In the genomic region with DNA sequence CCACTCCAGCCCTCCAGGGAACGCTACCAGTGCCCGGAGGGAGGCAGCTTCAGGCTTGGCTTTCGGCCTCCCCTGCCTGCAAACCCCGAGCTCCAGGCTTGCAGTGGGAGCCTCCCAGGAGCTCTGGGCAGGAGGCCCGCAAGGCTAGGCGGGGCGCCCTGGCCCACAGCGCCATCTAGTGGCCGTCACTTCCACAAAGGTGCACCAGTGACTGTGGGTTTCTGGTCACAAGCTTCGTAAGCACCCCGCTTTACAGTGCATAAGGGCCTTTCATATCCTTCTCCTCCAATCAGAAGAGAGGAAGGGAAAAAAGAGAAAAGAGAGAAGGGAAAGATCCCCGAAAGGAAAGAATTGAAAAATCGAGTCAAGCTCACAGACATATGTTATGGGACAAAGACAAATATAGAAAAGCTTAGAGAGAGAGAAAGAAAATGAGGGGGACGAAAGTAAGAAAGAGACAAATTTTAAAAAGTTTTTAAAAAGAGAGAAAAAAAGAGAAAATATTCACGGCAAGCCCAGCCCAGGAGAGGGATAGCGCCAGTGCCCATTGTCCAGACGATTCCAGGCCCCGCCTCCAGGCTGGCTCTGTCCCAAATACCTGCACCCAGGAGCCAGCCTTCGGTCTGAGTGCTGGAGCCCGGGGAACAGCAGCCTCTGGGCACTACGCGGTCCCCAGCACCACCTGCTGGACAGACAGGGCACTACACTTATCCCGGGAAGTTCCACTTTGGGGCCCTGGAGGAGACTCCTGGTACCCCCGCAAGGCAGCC, we compare ENCODE assay signal across 8 cellular contexts.
DNase-seq lines count a peak whose midpoint lies in the region; ATAC-seq and TF ChIP-seq lines count a peak whose summit lies in the region.

No MANE protein-coding gene starts in this region.

- peaks cover 4% of the 10 kb centered on the region for H3K27me3 ChIP-seq in osteoblast (ENCODE audit: insufficient read depth, low read length)
- H3K27me3 ChIP-seq in testis = no peaks in the 10 kb centered on the region

- H3K4me1 ChIP-seq in osteoblast (ENCODE audit: insufficient read depth, low read length) (peaks cover 9% of the 10 kb centered on the region), testis (peaks cover 34% of the 10 kb centered on the region)

- H3K27ac Mint-ChIP-seq in activated naive CD8-positive, alpha-beta T cell = no peak overlapping the region

- intact Hi-C loops in Right ventricle myocardium inferior (cut with DNase I) = loop anchor here (1.0 to 5.0 kb wide), 7 partner anchors 198 to 1413 kb away; no protein-coding TSS in a partner anchor
- intact Hi-C loops in testis (cut with DNase I; ENCODE audit: low total_unique reads) = loop anchor here (5.0 kb wide), 2 partner anchors 833 to 958 kb away; a partner anchor contains a TSS

- H3K36me3 ChIP-seq in osteoblast (ENCODE audit: insufficient read depth, low read length) (no peaks in the 10 kb centered on the region), testis (ENCODE audit: low read depth, missing control alignments) (no peaks in the 10 kb centered on the region)

- H3K9me3 ChIP-seq in osteoblast (ENCODE audit: low read depth, low read length) (no peaks in the 10 kb centered on the region), testis (no peaks in the 10 kb centered on the region)

- WGBS in testis, 2 donors = 9 to 15% methylated on average over 16 to 24 of the region's 24 CpGs

- no peaks in the 10 kb centered on the region for H3K27me3 Mint-ChIP-seq in activated naive CD8-positive, alpha-beta T cell

- TF ChIP-seq POLR2A in testis (IDR thresholded peaks at IDR 0.05) = no peak

- H3K27ac ChIP-seq in osteoblast (ENCODE audit: low read depth, low read length) (no peak overlapping the region), testis (peak overlapping the region in 1 of 2 donors; percentile 25)

- peak overlapping the region; percentile 76 for H3K4me2 ChIP-seq in osteoblast (ENCODE audit: insufficient read depth, low read length)

- H3K9me3 Mint-ChIP-seq in activated naive CD8-positive, alpha-beta T cell (ENCODE audit: low read depth) = no peaks in the 10 kb centered on the region

- H3K4me3 Mint-ChIP-seq in activated naive CD8-positive, alpha-beta T cell = peak overlapping the region; percentile 79

- H3K4me3 ChIP-seq in osteoblast (ENCODE audit: insufficient read depth, low read length) = peak overlapping the region; percentile 52
- H3K4me3 ChIP-seq in testis = no peak overlapping the region

- TF ChIP-seq CTCF in osteoblast (IDR thresholded peaks at IDR 0.05; ENCODE audit: extremely low read depth, low read depth, low read length) = peak; percentile 77
- peak; percentile 80 to 97 (median 94) for TF ChIP-seq CTCF in testis (IDR thresholded peaks at IDR 0.05)

- no peaks in the 10 kb centered on the region for H4K20me1 ChIP-seq in osteoblast (ENCODE audit: insufficient read depth, low read length)

- no peaks in the 10 kb centered on the region for H3K79me2 ChIP-seq in osteoblast (ENCODE audit: insufficient read depth, low read length)

- ATAC-seq in GM18867 (IDR thresholded peaks at IDR 0.05; ENCODE audit: unreplicated experiment) = peak; percentile 40
- peak; percentile 93 for ATAC-seq in Right ventricle myocardium inferior

- peak; percentile 90 for DNase-seq in A172 (ENCODE audit: low spot score)
- DNase-seq in NCI-H1048 (lab: John Stamatoyannopoulos, UW) = peak; percentile 82
- peak; percentile 77 for DNase-seq in SKM-1 treated with dmso at 0.1 percent for 144 hours (lab: John Stamatoyannopoulos, UW; ENCODE audit: unreplicated experiment)
- DNase-seq in Right ventricle myocardium inferior (ENCODE audit: missing footprints) = peak; percentile 91
- peak; percentile 97 for DNase-seq in osteoblast (ENCODE audit: insufficient read length, low spot score, missing footprints)
- DNase-seq in testis = peak; percentile 92

- peak overlapping the region; percentile 2 for H2AFZ ChIP-seq in osteoblast (ENCODE audit: low read length)

- peaks cover 7% of the 10 kb centered on the region for H3K4me1 Mint-ChIP-seq in activated naive CD8-positive, alpha-beta T cell (ENCODE audit: low read depth)

- no peaks in the 10 kb centered on the region for H3K36me3 Mint-ChIP-seq in activated naive CD8-positive, alpha-beta T cell
